Comparison of ENCODE assay signal across 1 cellular context in the genomic region with DNA sequence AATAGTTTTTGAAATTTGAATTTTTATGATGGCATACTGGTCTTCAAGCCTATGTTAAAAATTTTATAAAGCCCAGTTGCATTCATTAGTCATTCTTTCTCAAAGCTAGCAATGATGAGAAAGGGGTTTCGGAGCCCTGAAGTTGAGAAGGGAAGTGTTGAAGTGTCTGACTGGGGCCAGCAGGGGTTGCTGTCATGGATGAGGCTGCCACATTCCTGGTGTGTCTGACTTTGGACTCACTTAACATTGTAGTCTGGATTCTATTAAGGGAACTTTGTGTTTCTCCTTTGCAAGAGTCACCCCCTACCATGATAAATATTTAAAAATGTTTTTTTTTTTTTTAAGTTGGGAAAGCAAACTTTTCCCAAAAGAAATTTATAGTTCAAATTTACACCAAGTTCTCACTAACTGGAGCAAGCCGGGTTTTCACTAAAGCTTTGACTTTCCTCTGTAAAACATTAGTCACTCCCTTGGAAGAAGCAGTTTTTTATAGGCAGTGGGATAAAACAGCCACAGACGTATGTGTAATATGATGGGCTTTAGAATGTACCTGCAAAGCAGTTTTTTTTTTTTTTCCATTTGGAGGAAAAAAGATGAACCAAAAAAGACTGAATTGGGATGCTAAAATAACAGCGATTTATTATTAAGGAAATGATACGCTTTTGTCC.
TF ChIP-seq lines count a peak whose summit lies in the region.

No MANE protein-coding gene starts in this region.

TF ChIP-seq in IMR-90, 13 proteins besides CTCF, POLR2A, EP300 and RAD21 (continued from another document):
- TF ChIP-seq, protein P1, sequence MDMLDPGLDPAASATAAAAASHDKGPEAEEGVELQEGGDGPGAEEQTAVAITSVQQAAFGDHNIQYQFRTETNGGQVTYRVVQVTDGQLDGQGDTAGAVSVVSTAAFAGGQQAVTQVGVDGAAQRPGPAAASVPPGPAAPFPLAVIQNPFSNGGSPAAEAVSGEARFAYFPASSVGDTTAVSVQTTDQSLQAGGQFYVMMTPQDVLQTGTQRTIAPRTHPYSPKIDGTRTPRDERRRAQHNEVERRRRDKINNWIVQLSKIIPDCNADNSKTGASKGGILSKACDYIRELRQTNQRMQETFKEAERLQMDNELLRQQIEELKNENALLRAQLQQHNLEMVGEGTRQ (IDR thresholded peaks at IDR 0.05; ENCODE audit: low read depth, low read length), result no peak
